Comparison of ENCODE assay signal across 1 cellular context in genomic region chr1:62436466-62437272, GRCh38.
TF ChIP-seq lines count a peak whose summit lies in the region.

Gene USP1 (plus strand): TSS chr1:62437049. CDS start chr1:62439868, 2,819 bp downstream.

TF ChIP-seq in GM12878, 131 proteins besides CTCF, POLR2A, EP300 and RAD21 (continued from another document):
- TF ChIP-seq CREB1 (IDR thresholded peaks at IDR 0.05; ENCODE audit: low read depth) (0 out of 2 replicates have a peak, but pooled peaks have one; percentile 38), CREM (IDR thresholded peaks at IDR 0.05; ENCODE audit: low read depth) (0 out of 2 replicates have a peak, but pooled peaks have one; percentile 49), STAT1 (conservative IDR thresholded peaks at IDR 0.05) (peak; percentile 88), ZNF274 (IDR thresholded peaks at IDR 0.05; ENCODE audit: insufficient read depth, insufficient read length) (no peak), PKNOX1 (IDR thresholded peaks at IDR 0.05) (peak; percentile 89), MEF2B (IDR thresholded peaks at IDR 0.05; ENCODE audit: partially characterized antibody, poor library complexity, severe bottlenecking) (peak; percentile 46), LARP7 (IDR thresholded peaks at IDR 0.05) (peak; percentile 97), MYB (IDR thresholded peaks at IDR 0.05; ENCODE audit: borderline replicate concordance, low read depth, low read length) (peak; percentile 98), TAF1 (IDR thresholded peaks at IDR 0.05; ENCODE audit: borderline replicate concordance, low read depth, low read length) (peak; percentile 64; the same call in 1 of the 2 replicates), NBN (IDR thresholded peaks at IDR 0.05) (peak; percentile 84; the same call in 1 of the 2 replicates), SREBF1 (IDR thresholded peaks at IDR 0.05; ENCODE audit: low read length) (0 out of 2 replicates have a peak, but pooled peaks have one; percentile 20), NRF1 (conservative IDR thresholded peaks at IDR 0.05; ENCODE audit: low read depth, low read length) (no peak), ZBTB11 (CRISPR knock-in tag; IDR thresholded peaks at IDR 0.05) (no peak), FOXK2 (IDR thresholded peaks at IDR 0.05) (no peak), ZBTB4 (CRISPR knock-in tag; IDR thresholded peaks at IDR 0.05) (no peak), RUNX3 (IDR thresholded peaks at IDR 0.05; ENCODE audit: low read length) (peak; percentile 32; the same call in 1 of the 2 replicates), SKIL (IDR thresholded peaks at IDR 0.05; ENCODE audit: low read depth, poor library complexity, severe bottlenecking) (no peak), CBX5 (IDR thresholded peaks at IDR 0.05; ENCODE audit: low read depth) (peak; percentile 13; the same call in 1 of the 2 replicates), ZBTB33 (IDR thresholded peaks at IDR 0.05) (peak; percentile 61; the same call in 1 of the 2 replicates), IKZF1 (conservative IDR thresholded peaks at IDR 0.05) (peak; percentile 61), SPI1 (IDR thresholded peaks at IDR 0.05; ENCODE audit: borderline replicate concordance, insufficient read depth, low read depth, low read length) (0 out of 2 replicates have a peak, but pooled peaks have one; percentile 7), POLR2AphosphoS5 (IDR thresholded peaks at IDR 0.05; ENCODE audit: low read length) (peak; percentile 89), ELK1 (IDR thresholded peaks at IDR 0.05; ENCODE audit: low read depth, low read length) (peak; percentile 54; the same call in 1 of the 2 replicates), KDM1A (IDR thresholded peaks at IDR 0.05; ENCODE audit: borderline replicate concordance) (no peak), ASH2L (IDR thresholded peaks at IDR 0.05; ENCODE audit: borderline replicate concordance, low read depth) (peak; percentile 81; the same call in 1 of the 2 replicates), SUZ12 (IDR thresholded peaks at IDR 0.05; ENCODE audit: unreplicated experiment) (no peak), FOS (IDR thresholded peaks at IDR 0.05; ENCODE audit: borderline replicate concordance, extremely low read depth, insufficient read length) (peak; percentile 64), ETV6 (conservative IDR thresholded peaks at IDR 0.05 in 1 of 2, IDR thresholded peaks at IDR 0.05 in 1 of 2; ENCODE audit: borderline replicate concordance in 1 of 2, low read depth in 1 of 2) (no peak), WRNIP1 (IDR thresholded peaks at IDR 0.05; ENCODE audit: borderline replicate concordance, low read depth, low read length) (no peak), TCF7 (IDR thresholded peaks at IDR 0.05; ENCODE audit: borderline replicate concordance) (no peak), NR2C2 (IDR thresholded peaks at IDR 0.05; ENCODE audit: borderline replicate concordance, control insufficient read depth, insufficient read length, low read depth) (no peak)
